In the genomic region with DNA sequence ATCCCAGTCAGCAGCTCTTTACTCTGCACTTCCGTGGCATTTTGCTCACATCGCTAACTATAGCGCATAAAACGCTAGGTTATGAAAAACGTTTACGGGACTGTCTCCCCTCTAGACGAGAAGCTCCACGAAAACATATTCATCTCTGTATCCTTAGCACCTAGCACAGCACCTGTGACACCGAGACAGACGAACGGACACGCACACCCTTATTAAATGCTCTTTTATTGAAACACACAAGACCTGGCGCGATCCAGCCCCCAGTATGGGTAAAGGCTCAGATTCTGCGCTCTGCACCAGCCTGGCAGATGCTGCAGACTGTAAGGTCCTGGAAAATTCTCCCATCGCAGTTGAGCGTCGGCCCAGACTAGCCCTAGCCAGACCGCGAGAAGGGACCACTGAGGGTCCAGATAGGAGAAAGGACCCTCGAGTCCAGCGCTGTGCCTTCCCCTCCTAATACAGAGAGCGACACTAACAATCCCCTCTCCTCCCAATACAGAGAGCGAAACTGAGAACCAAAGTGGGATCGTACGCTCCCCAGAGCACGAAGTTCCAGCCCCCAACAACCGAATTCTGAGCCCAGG, we compare ENCODE assay signal across 8 cellular contexts. TPM values are rescaled to one million over a fixed set of nuclear protein-coding genes. Genes with fewer than 3 reads are reported as not detected.
A peak's percentile ranks its signal among the peaks of the same experiment; 100 is the strongest.
DNase-seq lines count a peak whose midpoint lies in the region; ATAC-seq and TF ChIP-seq lines count a peak whose summit lies in the region.

No MANE protein-coding gene starts in this region.

- intact Hi-C loops in right lobe of liver (cut with DNase I): no loop called here

- under 1% methylated on average over 15 of the region's 28 CpGs for WGBS in right lobe of liver (ENCODE audit: insufficient coverage, low coverage, low lambda C conversion rate, missing lambda C conversion rate)

- H3K4me3 ChIP-seq in SJCRH30: peak overlapping the region; percentile 77
- H3K4me3 ChIP-seq in coronary artery: peak overlapping the region; percentile 97
- H3K4me3 ChIP-seq in right lobe of liver: peak overlapping the region; percentile 42 to 78 (median 69)

- H3K4me1 Mint-ChIP-seq in stimulated activated naive CD8-positive, alpha-beta T cell treated with anti-CD3 and anti-CD28 coated beads, Interleukin-15, amount 100 ng/mL, for 72 hours: peaks cover 44% of the 10 kb centered on the region

- no peaks in the 10 kb centered on the region for H3K27me3 Mint-ChIP-seq in stimulated activated naive CD8-positive, alpha-beta T cell treated with anti-CD3 and anti-CD28 coated beads, Interleukin-15, amount 100 ng/mL, for 72 hours

- H3K4me1 ChIP-seq in SJCRH30: peaks cover 17% of the 10 kb centered on the region
- H3K4me1 ChIP-seq in right lobe of liver: peaks cover 0 to 12% (median 3%) of the 10 kb centered on the region in 4 donors

- H3K9me3 ChIP-seq in SJCRH30 (replicated peaks) (no peaks in the 10 kb centered on the region), right lobe of liver (no peaks in the 10 kb centered on the region)

- H3K27ac ChIP-seq in SJCRH30 (0 out of 2 replicates have a peak overlapping the region, but pooled peaks have one; percentile 2), coronary artery (peak overlapping the region; percentile 49 to 86), right lobe of liver (peak overlapping the region; percentile 59 to 69 (median 60))

- ATAC-seq in GM21381 (IDR thresholded peaks at IDR 0.05; ENCODE audit: unreplicated experiment) (peak; percentile 27), HG03571 (IDR thresholded peaks at IDR 0.05; ENCODE audit: unreplicated experiment) (peak; percentile 30), right lobe of liver (peak; percentile 59 to 67 (median 62))
- peak; percentile 61 for ATAC-seq in stimulated activated naive CD8-positive, alpha-beta T cell treated with anti-CD3 and anti-CD28 coated beads, Interleukin-15, amount 100 ng/mL, for 72 hours

- peak overlapping the region; percentile 98 for H3K4me3 Mint-ChIP-seq in stimulated activated naive CD8-positive, alpha-beta T cell treated with anti-CD3 and anti-CD28 coated beads, Interleukin-15, amount 100 ng/mL, for 72 hours

- H3K27ac Mint-ChIP-seq in stimulated activated naive CD8-positive, alpha-beta T cell treated with anti-CD3 and anti-CD28 coated beads, Interleukin-15, amount 100 ng/mL, for 72 hours: peak overlapping the region; percentile 92

- TF ChIP-seq CTCF in coronary artery (IDR thresholded peaks at IDR 0.05): no peak
- no peak for TF ChIP-seq CTCF in right lobe of liver (IDR thresholded peaks at IDR 0.05)

- H3K9me3 Mint-ChIP-seq in stimulated activated naive CD8-positive, alpha-beta T cell treated with anti-CD3 and anti-CD28 coated beads, Interleukin-15, amount 100 ng/mL, for 72 hours: peaks cover 0 to 4% of the 10 kb centered on the region in 2 donors

- H3K36me3 ChIP-seq in SJCRH30: no peaks in the 10 kb centered on the region; the same call in 1 of the 2 replicates
- H3K36me3 ChIP-seq in right lobe of liver: no peaks in the 10 kb centered on the region

- H3K27me3 ChIP-seq in SJCRH30: no peaks in the 10 kb centered on the region
- no peaks in the 10 kb centered on the region for H3K27me3 ChIP-seq in right lobe of liver

- DNase-seq in Daoy (ENCODE audit: low read depth): peak; percentile 28
- DNase-seq in SJCRH30: peak; percentile 27 to 53
- no peak for DNase-seq in coronary artery (ENCODE audit: low spot score)
- peak in 2 of 3 donors; percentile 27 to 56 for DNase-seq in right lobe of liver
- peak in 1 of 2 donors; percentile 6 for DNase-seq in stimulated activated naive CD8-positive, alpha-beta T cell treated with anti-CD3 and anti-CD28 coated beads, Interleukin-15, amount 100 ng/mL, for 72 hours
- no peak for DNase-seq in H4 (ENCODE audit: low spot score)

- TF ChIP-seq POLR2A in right lobe of liver (IDR thresholded peaks at IDR 0.05): no peak

RNA-seq across cellular contexts. Expression of a gene that starts 0.6 kb away (rescaled TPM):
- 30.7 and 35.7 TPM in 2 replicates for total RNA-seq in Daoy (2014; rRNA removed; shearing (Covaris generic))
- total RNA-seq in SJCRH30 (2014; rRNA removed; shearing (Covaris generic)): 44.2 and 44.5 TPM in 2 replicates
- 10 to 100 TPM; 16.1 to 21.8 (median 18.5) TPM for total RNA-seq in right lobe of liver
- total RNA-seq in H4 (2014; rRNA removed; shearing (Covaris generic)): 16.2 and 18.2 TPM in 2 replicates

RNA-seq across cellular contexts. Expression of a gene that starts 31.2 kb away (rescaled TPM):
- 134 and 135 TPM in 2 replicates for total RNA-seq in Daoy (2014; rRNA removed; shearing (Covaris generic))
- 128 and 139 TPM in 2 replicates for total RNA-seq in SJCRH30 (2014; rRNA removed; shearing (Covaris generic))
- 10 to 100 TPM; 29.7 to 43.5 (median 37.6) TPM for total RNA-seq in right lobe of liver
- total RNA-seq in H4 (2014; rRNA removed; shearing (Covaris generic)): 46.2 and 53.1 TPM in 2 replicates

Comparison
In these comparisons a context has a peak if more than half of its experiments do, and no peak if none do; other contexts are left out.
1. DNase-seq: peak in Daoy (single experiment), SJCRH30 (2 of 2) and right lobe of liver (2 of 3); none in coronary artery (single experiment) and H4 (single experiment).
2. H3K27ac ChIP-seq: peak in every context shown above with its lines; median percentile 68 in coronary artery; 60 in right lobe of liver; 2 in SJCRH30.
3. Peak in every context shown above with its lines, with median percentiles within 50 percentile points of each other: ATAC-seq and H3K4me3 ChIP-seq.